Comparison of ENCODE assay signal across 17 cellular contexts in the genomic region with DNA sequence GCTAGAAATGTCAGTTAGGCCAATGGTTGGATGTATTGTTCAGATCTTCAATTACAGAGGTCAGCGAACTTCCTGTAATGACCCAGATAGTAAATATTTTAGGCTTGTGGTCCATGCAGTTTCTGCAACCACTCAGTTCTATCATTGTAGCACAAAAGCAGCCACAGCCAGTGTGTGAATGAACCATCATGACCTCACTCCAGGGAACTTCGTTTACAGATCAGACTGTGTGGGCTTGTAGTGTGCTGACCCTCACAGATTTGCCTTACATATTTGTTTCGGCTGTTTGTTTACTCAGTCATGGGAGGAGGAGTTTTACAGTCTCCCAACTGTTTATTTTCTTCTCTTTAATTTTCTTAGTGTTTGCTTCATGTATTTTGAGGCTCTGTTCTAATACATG. TPM values are rescaled to one million over a fixed set of nuclear protein-coding genes. Genes with fewer than 3 reads are reported as not detected.
DNase-seq lines count a peak whose midpoint lies in the region; ATAC-seq, FAIRE-seq and TF ChIP-seq lines count a peak whose summit lies in the region.
"Had no signal": no experiment of that assay in that cellular context is flagged by ENCODE, and none has a peak within 500 bp of the region (broad histone marks: within the 10 kb centered on the region; RNA-seq: fewer than 3 reads in every experiment).

No MANE protein-coding gene starts in this region.

- TF ChIP-seq POLR2A in GM12878 (IDR thresholded peaks at IDR 0.05; ENCODE audit: low read depth, low read length): no peak

- SMC1A ChIA-PET in GM12878 (lab: Charles Lee; ENCODE audit: uncharacterized antibody, unreplicated experiment): interaction anchor here (0.8 to 1.1 kb wide), 3 partner anchors 114 to 137 kb away, joined by 3 to 4 read pairs (median 3); no protein-coding TSS in a partner anchor

- H3K4me2 ChIP-seq in GM12878 (ENCODE audit: control insufficient read depth, insufficient read depth): no peak overlapping the region
- H3K4me2 ChIP-seq: BLaER1 had no signal

- H3K79me2 ChIP-seq in GM12878 (ENCODE audit: control insufficient read depth, insufficient read depth, low read length): no peaks in the 10 kb centered on the region

- no peak overlapping the region for H3K9ac ChIP-seq in GM12878 (ENCODE audit: control insufficient read depth, insufficient read depth, low read length)
- peak overlapping the region; percentile 31 for H3K9ac ChIP-seq in mucosa of stomach (ENCODE audit: low read length)
- H3K9ac ChIP-seq: BLaER1 had no signal

- H3K27me3 ChIP-seq in GM12878 (replicated peaks in 1 of 2; ENCODE audit: control insufficient read depth in 2 of 2, insufficient read depth in 2 of 2, low read length in 1 of 2) (no peaks in the 10 kb centered on the region), mucosa of stomach (ENCODE audit: control insufficient read depth, insufficient read depth, low read length) (no peaks in the 10 kb centered on the region)
- H3K27me3 ChIP-seq: BLaER1, gastroesophageal sphincter, sigmoid colon had no signal

- no peak for TF ChIP-seq RAD21 in GM12878 (IDR thresholded peaks at IDR 0.05; ENCODE audit: insufficient read depth, low read depth, low read length)

- no peaks in the 10 kb centered on the region for H3K9me3 ChIP-seq in GM12878 (replicated peaks; ENCODE audit: control insufficient read depth, insufficient read depth, low read length)
- no peaks in the 10 kb centered on the region for H3K9me3 ChIP-seq in mucosa of stomach (ENCODE audit: control insufficient read depth, low read length)
- H3K9me3 ChIP-seq in mucosa of descending colon: no peaks in the 10 kb centered on the region
- H3K9me3 ChIP-seq: BLaER1, gastroesophageal sphincter, sigmoid colon had no signal

- H4K20me1 ChIP-seq in GM12878 (ENCODE audit: control insufficient read depth, insufficient read depth): no peaks in the 10 kb centered on the region
- H4K20me1 ChIP-seq: BLaER1 had no signal

- 92% methylated on average over 3 of the region's 3 CpGs for WGBS in GM12878 (ENCODE audit: insufficient coverage, insufficient replicate concordance, low lambda C conversion rate, missing lambda C conversion rate)

- no peak for TF ChIP-seq EP300 in GM12878 (IDR thresholded peaks at IDR 0.05; ENCODE audit: borderline replicate concordance in 1 of 2, control insufficient read depth in 1 of 2, low read depth in 2 of 2, low read length in 2 of 2)

- H3K4me3 ChIP-seq in GM12878 (no peak overlapping the region), mucosa of stomach (ENCODE audit: low read length) (no peak overlapping the region), mucosa of descending colon (no peak overlapping the region)
- H3K4me3 ChIP-seq: BLaER1, gastroesophageal sphincter, sigmoid colon had no signal

- ATAC-seq in GM12878 (peak; percentile 31; the same call in 2 of the 3 replicates), GM21381 (IDR thresholded peaks at IDR 0.05; ENCODE audit: unreplicated experiment) (no peak), mucosa of descending colon (no peak)
- ATAC-seq: activated T-cell treated with anti-CD3 and anti-CD28 coated beads, Interleukin-2, amount 50 U/mL, for 72 hours; gastroesophageal sphincter had no signal

- no peak overlapping the region for H3K27ac ChIP-seq in GM12878 (ENCODE audit: control insufficient read depth, insufficient read depth)
- H3K27ac ChIP-seq: BLaER1, gastroesophageal sphincter, sigmoid colon had no signal

- FAIRE-seq in GM12878 (lab: Jason Lieb, UNC): peak; percentile 70
- FAIRE-seq: HTR-8/SVneo, islet of Langerhans had no signal

- POLR2A ChIA-PET in GM12878 (lab: Charles Lee): interaction anchor here (0.8 kb wide), 1 partner anchor 10 kb away, joined by 7 read pairs; no protein-coding TSS in a partner anchor

- in situ Hi-C loops in GM12878 (cut with MboI): loop anchor here (5.0 to 25.0 kb wide), 2 partner anchors 143 to 658 kb away; partner anchors contain the start of gene SEC61G

- no peak overlapping the region for H2AFZ ChIP-seq in GM12878 (ENCODE audit: control insufficient read depth, low read depth, low read length)

- peak; percentile 60 for DNase-seq in H4 (ENCODE audit: low spot score)
- DNase-seq in NCI-H69 (lab: John Stamatoyannopoulos, UW): peak; percentile 85
- no peak for DNase-seq in GM12878 (ENCODE audit: low read depth, low spot score)
- DNase-seq in effector CD8-positive, alpha-beta T cell (lab: John Stamatoyannopoulos, UW): no peak
- DNase-seq in mucosa of descending colon: no peak
- DNase-seq in activated CD4-positive, alpha-beta T cell treated with anti-CD3 and anti-CD28 coated beads, Interleukin-2, amount 50 U/mL, for 4 hours: no peak
- DNase-seq: activated CD4-positive, alpha-beta T cell treated with anti-CD3 and anti-CD28 coated beads, Interleukin-2, amount 10 ng/mL, durations not matched to agents 24 days and 14 days; activated T-cell treated with anti-CD3 and anti-CD28 coated beads, Interleukin-2, amount 50 U/mL, for 72 hours; anterior cingulate cortex; NCI-H1436; sigmoid colon had no signal

- no peaks in the 10 kb centered on the region for H3K4me1 ChIP-seq in GM12878 (ENCODE audit: control insufficient read depth, insufficient read depth, low read length)
- H3K4me1 ChIP-seq in mucosa of stomach (ENCODE audit: control insufficient read depth, insufficient read depth, low read length): no peaks in the 10 kb centered on the region
- no peaks in the 10 kb centered on the region for H3K4me1 ChIP-seq in mucosa of descending colon (ENCODE audit: low read depth)
- H3K4me1 ChIP-seq: gastroesophageal sphincter, sigmoid colon had no signal

- intact Hi-C loops in GM12878 (cut with micrococcal nuclease; ENCODE audit: unreplicated experiment): no loop called here
- intact Hi-C loops in mucosa of descending colon (cut with DNase I, micrococcal nuclease): no loop called here

- RAD21 ChIA-PET in GM12878 (lab: Charles Lee; ENCODE audit: unreplicated experiment): no interaction called here

- no peaks in the 10 kb centered on the region; a peak in 2 of 4 replicates for H3K36me3 ChIP-seq in GM12878 (ENCODE audit: control insufficient read depth in 2 of 2, insufficient read depth in 2 of 2, low read length in 1 of 2)
- no peaks in the 10 kb centered on the region for H3K36me3 ChIP-seq in mucosa of stomach (ENCODE audit: control insufficient read depth, insufficient read depth, low read length)
- no peaks in the 10 kb centered on the region for H3K36me3 ChIP-seq in mucosa of descending colon (ENCODE audit: low read depth)

- BruUV-seq in GM12878 (replicated peaks; lab: Mats Ljungman, UMichigan): no TSS peak

- TF ChIP-seq CTCF in GM12878 (IDR thresholded peaks at IDR 0.05 in 2 of 3, conservative IDR thresholded peaks at IDR 0.05 in 1 of 3; ENCODE audit: control insufficient read depth in 2 of 3, extremely low read depth in 1 of 3, insufficient read depth in 1 of 3, low read depth in 3 of 3, low read length in 3 of 3): no peak
- TF ChIP-seq CTCF in mucosa of descending colon (IDR thresholded peaks at IDR 0.05): no peak

- CTCF ChIA-PET in GM12878 (lab: Yijun Ruan, JAX): interaction anchor here (0.8 to 1.4 kb wide), 5 partner anchors 132 to 647 kb away, joined by 3 to 8 read pairs (median 4); no protein-coding TSS in a partner anchor

TF ChIP-seq in GM12878, 131 proteins besides CTCF, POLR2A, EP300 and RAD21:
- peak; percentile 32; the same call in 1 of the 2 replicates for TF ChIP-seq RUNX3 (IDR thresholded peaks at IDR 0.05; ENCODE audit: low read length)
- no peak for TF ChIP-seq RAD51 (IDR thresholded peaks at IDR 0.05)
TF ChIP-seq in GM12878: peak in this region for 1.

RNA-seq across cellular contexts. Expression of gene LANCL2, which starts 55.4 kb away (rescaled TPM):
- total RNA-seq in H4 (2014; rRNA removed; shearing (Covaris generic)): 37.0 and 43.6 TPM in 2 replicates
- total RNA-seq in GM12878 (2013; cell fraction: nucleolus; rRNA removed): 4.4 and 4.8 TPM in 2 replicates
- total RNA-seq in GM12878 (2014; rRNA removed) (12.9 and 14.3 TPM in 2 replicates), GM12878 (2014; rRNA removed; fragmentation: Illumina TruSeq; extraction: Trizol) (12.3 and 15.3 TPM in 2 replicates), GM12878 (2021) (16.1 and 17.4 TPM in 2 replicates), mucosa of descending colon (10 to 100 TPM; 15.3 to 18.0 (median 17.1) TPM)
- polyA plus RNA-seq in GM12878 (2011; ENCODE audit: low read depth): 6.3 TPM
- polyA plus RNA-seq in GM12878 (2011; rRNA removed) (17.2 and 28.6 TPM in 2 replicates), GM12878 (2014; fragmentation: Illumina TruSeq; extraction: Trizol) (17.5 and 17.9 TPM in 2 replicates), GM12878 (2014; fragmentation: Nextera tagmentation; extraction: Ambion mirVana) (10 to 100 TPM in 1 of 2 experiments, 1 to 10 TPM in 1; 8.1 to 10.8 TPM), GM12878 (2014; rRNA removed) (12.4 and 15.1 TPM in 2 replicates), GM12878 (2016; fragmentation: Nextera tagmentation; extraction: Ambion mirVana) (10 to 100 TPM; 26.1 to 26.6 TPM)
- polyA plus RNA-seq in GM12878 (2011; cell fraction: cytosol; rRNA removed): 30.8 and 39.7 TPM in 2 replicates
- polyA plus RNA-seq in GM12878 (2011; cell fraction: nucleus; rRNA removed): 16.7 and 28.4 TPM in 2 replicates
- 6.6 and 10.1 TPM in 2 replicates for polyA plus RNA-seq in GM12878 (2012)
- polyA minus RNA-seq in GM12878 (2011; rRNA and poly(A)+ RNA removed): 38.3 and 39.6 TPM in 2 replicates
- polyA minus RNA-seq in GM12878 (2011; cell fraction: cytosol; rRNA and poly(A)+ RNA removed): 6.9 and 8.4 TPM in 2 replicates
- 4.1 and 9.7 TPM in 2 replicates for polyA minus RNA-seq in GM12878 (2011; cell fraction: nucleus; rRNA and poly(A)+ RNA removed)

Comparison
In these comparisons a context has a peak if more than half of its experiments do, and no peak if none do; other contexts are left out.
1. DNase-seq: peak in H4 (single experiment) and NCI-H69 (single experiment); none in GM12878 (single experiment), effector CD8-positive, alpha-beta T cell (single experiment), mucosa of descending colon (0 of 3) and activated CD4-positive, alpha-beta T cell treated with anti-CD3 and anti-CD28 coated beads, Interleukin-2, amount 50 U/mL, for 4 hours (0 of 2).